Comparison of ENCODE assay signal across 26 cellular contexts in the genomic region with DNA sequence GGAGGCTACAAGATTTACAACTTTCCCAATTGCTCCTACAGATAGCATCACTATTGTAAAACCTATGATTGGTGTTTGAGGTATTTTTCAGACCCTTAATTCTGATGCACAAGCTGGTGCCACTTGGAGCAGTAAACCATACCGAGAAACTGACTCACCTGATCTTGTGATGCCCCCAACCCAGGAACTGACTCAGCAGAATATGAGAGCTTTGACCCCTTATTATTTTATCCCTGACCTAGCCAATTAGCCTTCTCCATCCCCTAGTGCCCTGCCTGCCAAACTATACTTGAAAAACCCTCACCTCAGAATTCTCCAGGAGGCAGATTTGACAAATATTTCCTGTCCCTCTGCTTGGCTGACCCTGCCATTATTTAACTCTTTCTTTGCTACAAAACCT.
"Had no signal": no experiment of that assay in that cellular context is flagged by ENCODE, and none has a peak within 500 bp of the region (broad histone marks: within the 10 kb centered on the region; RNA-seq: fewer than 3 reads in every experiment).

No MANE protein-coding gene starts in this region.

- DNase-seq: activated CD4-positive, alpha-beta T cell treated with anti-CD3 and anti-CD28 coated beads for 4 hours; activated CD8-positive, alpha-beta memory T cell treated with anti-CD3 and anti-CD28 coated beads, Interleukin-2, amount 50 U/mL, for 4 hours; activated CD8-positive, alpha-beta T cell treated with anti-CD3 and anti-CD28 coated beads for 36 hours; activated gamma-delta T cell treated with Interleukin-2 at 50 U/mL for 16 hours; activated naive CD4-positive, alpha-beta T cell treated with anti-CD3 and anti-CD28 coated beads, Interleukin-2, amount 10 ng/mL, durations not matched to agents 7 days and 5 days; activated naive CD8-positive, alpha-beta T cell treated with anti-CD3 and anti-CD28 coated beads, Interleukin-2, amount 10 ng/mL, durations not matched to agents 7 days and 5 days; activated T-cell treated with anti-CD3 and anti-CD28 coated beads, Interleukin-2, amount 50 U/mL, for 72 hours; adrenal gland; anterior cingulate cortex; body of pancreas; central memory CD4-positive, alpha-beta T cell; Kasumi-1; NCI-H1092; NCI-H1417; NCI-H1930; NCI-H2171; NCI-H2227 treated with DMSO at 0.1 percent for 48 hours; NCI-H446 treated with DMSO at 0.1 percent for 48 hours; NCI-H526; NCI-H82; NK-92 treated with Interleukin-12 subunit alpha and Interleukin-12 subunit beta, amount 100 ng/mL, for 24 hours; OCI-M1; SHP77 had no signal

- H3K4me3 ChIP-seq: adrenal gland, body of pancreas, SJSA1 had no signal

- ATAC-seq: activated CD4-positive, CD25-positive, alpha-beta regulatory T cell treated with anti-CD3 and anti-CD28 coated beads, Interleukin-2, amount 50 U/mL, for 24 hours; activated CD8-positive, alpha-beta T cell treated with anti-CD3 and anti-CD28 coated beads for 36 hours; activated T-cell treated with anti-CD3 and anti-CD28 coated beads, Interleukin-2, amount 50 U/mL, for 72 hours; body of pancreas; Panc1 had no signal
